ENCODE assay signal across 24 cellular contexts in genomic region chr4:93414041-93414440, GRCh38.
DNase-seq lines count a peak whose midpoint lies in the region; ATAC-seq and TF ChIP-seq lines count a peak whose summit lies in the region.
"Had no signal": no experiment of that assay in that cellular context is flagged by ENCODE, and none has a peak within 500 bp of the region (broad histone marks: within the 10 kb centered on the region; RNA-seq: fewer than 3 reads in every experiment).

No MANE protein-coding gene starts in this region.

- H3K4me3 Mint-ChIP-seq in stimulated activated naive CD8-positive, alpha-beta T cell treated with anti-CD3 and anti-CD28 coated beads, Interleukin-15, amount 100 ng/mL, for 72 hours, result no peak overlapping the region
- H3K4me3 Mint-ChIP-seq: CD14-positive monocyte; CD4-positive, alpha-beta T cell; CD8-positive, alpha-beta memory T cell had no signal

- no peak overlapping the region for H3K27ac Mint-ChIP-seq in stimulated activated naive CD8-positive, alpha-beta T cell treated with anti-CD3 and anti-CD28 coated beads, Interleukin-15, amount 100 ng/mL, for 72 hours
- H3K27ac Mint-ChIP-seq: CD14-positive monocyte; CD4-positive, alpha-beta T cell; CD8-positive, alpha-beta memory T cell had no signal

- TF ChIP-seq CTCF in body of pancreas (IDR thresholded peaks at IDR 0.05), result no peak

- no peaks in the 10 kb centered on the region for H3K4me1 Mint-ChIP-seq in stimulated activated naive CD8-positive, alpha-beta T cell treated with anti-CD3 and anti-CD28 coated beads, Interleukin-15, amount 100 ng/mL, for 72 hours
- H3K4me1 Mint-ChIP-seq: CD14-positive monocyte; CD8-positive, alpha-beta memory T cell had no signal

- no peak overlapping the region for H3K27ac ChIP-seq in body of pancreas
- H3K27ac ChIP-seq: A549; BLaER1 treated with 17β-estradiol and CSF1 and Interleukin-3, amounts not matched to agents 10 nM and 100 nM; GM23248 had no signal

- H3K27me3 Mint-ChIP-seq in stimulated activated naive CD8-positive, alpha-beta T cell treated with anti-CD3 and anti-CD28 coated beads, Interleukin-15, amount 100 ng/mL, for 72 hours, result no peaks in the 10 kb centered on the region
- H3K27me3 Mint-ChIP-seq: CD4-positive, alpha-beta T cell; CD8-positive, alpha-beta memory T cell had no signal

- no peaks in the 10 kb centered on the region for H3K36me3 ChIP-seq in body of pancreas (replicated peaks in 1 of 2; ENCODE audit: insufficient read depth in 1 of 2, low read depth in 2 of 2)
- H3K36me3 ChIP-seq: BE2C; BLaER1 treated with 17β-estradiol and CSF1 and Interleukin-3, amounts not matched to agents 10 nM and 100 nM had no signal

- H3K27me3 ChIP-seq in body of pancreas, result no peaks in the 10 kb centered on the region
- H3K27me3 ChIP-seq: BE2C; BLaER1 treated with 17β-estradiol and CSF1 and Interleukin-3, amounts not matched to agents 10 nM and 100 nM had no signal

- intact Hi-C loops in body of pancreas (cut with DNase I), result no loop called here

- ATAC-seq in stimulated activated naive CD8-positive, alpha-beta T cell treated with anti-CD3 and anti-CD28 coated beads, Interleukin-15, amount 100 ng/mL, for 72 hours, result no peak
- no peak for ATAC-seq in body of pancreas
- ATAC-seq: A549, GM12878 had no signal

- no peak overlapping the region for H3K4me3 ChIP-seq in body of pancreas
- H3K4me3 ChIP-seq: A549; BLaER1 treated with 17β-estradiol and CSF1 and Interleukin-3, amounts not matched to agents 10 nM and 100 nM; GM12878; GM23248 had no signal

- no peaks in the 10 kb centered on the region for H3K9me3 ChIP-seq in body of pancreas
- H3K9me3 ChIP-seq: A549; BE2C; BLaER1 treated with 17β-estradiol and CSF1 and Interleukin-3, amounts not matched to agents 10 nM and 100 nM had no signal

- H3K9me3 Mint-ChIP-seq in stimulated activated naive CD8-positive, alpha-beta T cell treated with anti-CD3 and anti-CD28 coated beads, Interleukin-15, amount 100 ng/mL, for 72 hours, result peaks cover 6 to 11% of the 10 kb centered on the region in 2 donors
- H3K9me3 Mint-ChIP-seq: CD4-positive, alpha-beta T cell had no signal

- TF ChIP-seq POLR2A in body of pancreas (IDR thresholded peaks at IDR 0.05), result no peak

- DNase-seq in NCI-H1694 treated with DMSO at 0.1 percent for 48 hours (lab: John Stamatoyannopoulos, UW) (peak; percentile 25), NCI-H1694 (lab: John Stamatoyannopoulos, UW) (no peak), NCI-H446 treated with DMSO at 0.1 percent for 48 hours (lab: John Stamatoyannopoulos, UW) (peak; percentile 22), NCI-H82 treated with DMSO at 0.1 percent for 48 hours (lab: John Stamatoyannopoulos, UW; ENCODE audit: unreplicated experiment) (peak; percentile 92), body of pancreas (no peak), DMS53 (lab: John Stamatoyannopoulos, UW) (no peak)
- DNase-seq in stimulated activated naive CD8-positive, alpha-beta T cell treated with anti-CD3 and anti-CD28 coated beads, Interleukin-15, amount 100 ng/mL, for 72 hours, result no peak
- DNase-seq: 8988T; ACHN; AML-193; BE2C; CD4-positive, alpha-beta T cell; CD8-positive, alpha-beta memory T cell; DMS153; DMS79; EL; GDM1; GM23248; H7; HCEC 1CT had no signal

- no peaks in the 10 kb centered on the region for H3K4me1 ChIP-seq in body of pancreas
- H3K4me1 ChIP-seq: A549; BE2C; BLaER1 treated with 17β-estradiol and CSF1 and Interleukin-3, amounts not matched to agents 10 nM and 100 nM had no signal

Comparison
In these comparisons a context has a peak if more than half of its experiments do, and no peak if none do; other contexts are left out.
1. DNase-seq: peak in NCI-H1694 treated with DMSO at 0.1 percent for 48 hours (single experiment), NCI-H446 treated with DMSO at 0.1 percent for 48 hours (single experiment) and NCI-H82 treated with DMSO at 0.1 percent for 48 hours (single experiment); none in NCI-H1694 (single experiment), stimulated activated naive CD8-positive, alpha-beta T cell treated with anti-CD3 and anti-CD28 coated beads, Interleukin-15, amount 100 ng/mL, for 72 hours (0 of 2), body of pancreas (0 of 4) and DMS53 (single experiment).